ENCODE assay signal across 14 cellular contexts in genomic region chr17:56290486-56291118, GRCh38.
A peak's percentile ranks its signal among the peaks of the same experiment; 100 is the strongest.
DNase-seq lines count a peak whose midpoint lies in the region; ATAC-seq, FAIRE-seq and TF ChIP-seq lines count a peak whose summit lies in the region.
"Had no signal": no experiment of that assay in that cellular context is flagged by ENCODE, and none has a peak within 500 bp of the region (broad histone marks: within the 10 kb centered on the region; RNA-seq: fewer than 3 reads in every experiment).

No MANE protein-coding gene starts in this region.

- peaks cover 4% of the 10 kb centered on the region for H3K27me3 Mint-ChIP-seq in type B pancreatic cell

- POLR2A ChIA-PET in GM12878 (lab: Charles Lee): no interaction called here

- no peaks in the 10 kb centered on the region for H3K9me2 ChIP-seq in Karpas-422 (replicated peaks; ENCODE audit: insufficient read depth, low read length)

- TF ChIP-seq POLR2A in GM12878 (IDR thresholded peaks at IDR 0.05; ENCODE audit: low read depth, low read length) (no peak), sigmoid colon (IDR thresholded peaks at IDR 0.05) (no peak)

- RAD21 ChIA-PET in GM12878 (lab: Charles Lee; ENCODE audit: unreplicated experiment): no interaction called here

- no TSS peak for BruUV-seq in GM12878 (replicated peaks; lab: Mats Ljungman, UMichigan)

- TF ChIP-seq EP300 in GM12878 (IDR thresholded peaks at IDR 0.05; ENCODE audit: borderline replicate concordance in 1 of 2, control insufficient read depth in 1 of 2, low read depth in 2 of 2, low read length in 2 of 2): no peak
- no peak for TF ChIP-seq EP300 in sigmoid colon (IDR thresholded peaks at IDR 0.05)

- no peak for TF ChIP-seq CTCF in GM12878 (IDR thresholded peaks at IDR 0.05 in 2 of 3, conservative IDR thresholded peaks at IDR 0.05 in 1 of 3; ENCODE audit: control insufficient read depth in 2 of 3, extremely low read depth in 1 of 3, insufficient read depth in 1 of 3, low read depth in 3 of 3, low read length in 3 of 3)
- TF ChIP-seq CTCF in sigmoid colon (IDR thresholded peaks at IDR 0.05): no peak
- no peak for TF ChIP-seq CTCF in type B pancreatic cell (conservative IDR thresholded peaks at IDR 0.05)

- FAIRE-seq in GM12878 (lab: Jason Lieb, UNC): no peak

- H3K36me3 ChIP-seq in Karpas-422 (ENCODE audit: insufficient read depth, low read length): no peaks in the 10 kb centered on the region
- no peaks in the 10 kb centered on the region for H3K36me3 ChIP-seq in GM12878 (ENCODE audit: control insufficient read depth in 2 of 2, insufficient read depth in 2 of 2, low read length in 1 of 2)
- H3K36me3 ChIP-seq in sigmoid colon: no peaks in the 10 kb centered on the region
- H3K36me3 ChIP-seq: cardiac muscle cell, gastrocnemius medialis, tibial artery had no signal

- H3K9ac ChIP-seq in Karpas-422 (ENCODE audit: low read length) (0 out of 2 replicates have a peak overlapping the region, but pooled peaks have one; percentile 2), GM12878 (ENCODE audit: control insufficient read depth, insufficient read depth, low read length) (no peak overlapping the region)

- CTCF ChIA-PET in GM12878 (lab: Yijun Ruan, JAX): no interaction called here

- H3K4me1 Mint-ChIP-seq in type B pancreatic cell (ENCODE audit: unreplicated experiment): peaks cover 4% of the 10 kb centered on the region

- H4K20me1 ChIP-seq in Karpas-422 (ENCODE audit: insufficient read depth, low read depth, low read length) (no peaks in the 10 kb centered on the region), GM12878 (ENCODE audit: control insufficient read depth, insufficient read depth) (no peaks in the 10 kb centered on the region)

- SMC1A ChIA-PET in GM12878 (lab: Charles Lee; ENCODE audit: uncharacterized antibody, unreplicated experiment): interaction anchor here (1.2 kb wide), 1 partner anchor 9 kb away, joined by 3 read pairs; no protein-coding TSS in a partner anchor

- TF ChIP-seq RAD21 in GM12878 (IDR thresholded peaks at IDR 0.05; ENCODE audit: insufficient read depth, low read depth, low read length): no peak

- no peak overlapping the region for H3K4me3 Mint-ChIP-seq in type B pancreatic cell

- ATAC-seq in GM12878: peak; percentile 58
- ATAC-seq: gastrocnemius medialis had no signal

- in situ Hi-C loops in GM12878 (cut with MboI): no loop called here

- H3K36me3 Mint-ChIP-seq in type B pancreatic cell: no peaks in the 10 kb centered on the region

- H3K27ac ChIP-seq in Karpas-422 (ENCODE audit: low read length): no peak overlapping the region
- no peak overlapping the region for H3K27ac ChIP-seq in GM12878 (ENCODE audit: control insufficient read depth, insufficient read depth)
- H3K27ac ChIP-seq in sigmoid colon: no peak overlapping the region
- H3K27ac ChIP-seq: cardiac muscle cell, gastrocnemius medialis, tibial artery had no signal

- H2AFZ ChIP-seq in Karpas-422 (ENCODE audit: low read length) (peak overlapping the region; percentile 5; the same call in 1 of the 2 replicates), GM12878 (ENCODE audit: control insufficient read depth, low read depth, low read length) (peak overlapping the region; percentile 53; the same call in 1 of the 2 replicates)

- H3K4me3 ChIP-seq in Karpas-422 (ENCODE audit: low read length) (peak overlapping the region; percentile 24; the same call in 1 of the 2 replicates), GM12878 (no peak overlapping the region), sigmoid colon (peak overlapping the region in 3 of 4 donors; percentile 2 to 11 (median 5))
- H3K4me3 ChIP-seq: cardiac muscle cell, gastrocnemius medialis, tibial artery had no signal

- H3K4me2 ChIP-seq in Karpas-422 (ENCODE audit: low read depth, low read length, poor library complexity, severe bottlenecking): peak overlapping the region; percentile 52
- peak overlapping the region; percentile 17; the same call in 1 of the 2 replicates for H3K4me2 ChIP-seq in GM12878 (ENCODE audit: control insufficient read depth, insufficient read depth)

- intact Hi-C loops in GM12878 (cut with micrococcal nuclease; ENCODE audit: unreplicated experiment): no loop called here
- intact Hi-C loops in sigmoid colon (cut with DNase I): no loop called here

- H3K79me2 ChIP-seq in Karpas-422 (ENCODE audit: low read length) (no peaks in the 10 kb centered on the region), GM12878 (ENCODE audit: control insufficient read depth, insufficient read depth, low read length) (no peaks in the 10 kb centered on the region)

- no peak overlapping the region for H3K27ac Mint-ChIP-seq in type B pancreatic cell

- no peaks in the 10 kb centered on the region for H3K9me3 Mint-ChIP-seq in type B pancreatic cell

- WGBS in GM12878 (ENCODE audit: insufficient coverage, insufficient replicate concordance, low lambda C conversion rate, missing lambda C conversion rate): 0% methylated on average over 1 of the region's 1 CpG
- WGBS in sigmoid colon, 2 donors: 49 to 53% methylated on average over 1 of the region's 1 CpG

- H3K4me1 ChIP-seq in Karpas-422 (ENCODE audit: low read length) (peaks cover 10% of the 10 kb centered on the region), GM12878 (ENCODE audit: control insufficient read depth, insufficient read depth, low read length) (no peaks in the 10 kb centered on the region), sigmoid colon (peaks cover 0 to 18% (median 15%) of the 10 kb centered on the region in 4 donors)

- DNase-seq in NCI-H510A treated with DMSO at 0.1 percent for 48 hours (lab: John Stamatoyannopoulos, UW): peak; percentile 50
- DNase-seq in NCI-H510A (lab: John Stamatoyannopoulos, UW): no peak
- no peak for DNase-seq in Karpas-422
- no peak for DNase-seq in GM12878 (ENCODE audit: low read depth, low spot score)
- no peak for DNase-seq in sigmoid colon
- no peak for DNase-seq in HCEC 1CT
- no peak for DNase-seq in type B pancreatic cell (ENCODE audit: extremely low spot score, unreplicated experiment)
- no peak for DNase-seq in HUDEP-2 (lab: John Stamatoyannopoulos, UW; ENCODE audit: unreplicated experiment in 76 of 76)
- DNase-seq: activated CD4-positive, alpha-beta T cell treated with anti-CD3 and anti-CD28 coated beads for 1 hour; gastrocnemius medialis; midbrain; NCI-H748 treated with DMSO at 0.1 percent for 48 hours; tibial artery had no signal

- H3K9me3 ChIP-seq in Karpas-422 (ENCODE audit: low read length) (no peaks in the 10 kb centered on the region), GM12878 (replicated peaks; ENCODE audit: control insufficient read depth, insufficient read depth, low read length) (no peaks in the 10 kb centered on the region), sigmoid colon (no peaks in the 10 kb centered on the region)
- H3K9me3 ChIP-seq: gastrocnemius medialis, tibial artery had no signal

- H3K27me3 ChIP-seq in Karpas-422 (ENCODE audit: low read length) (no peaks in the 10 kb centered on the region), GM12878 (replicated peaks in 1 of 2; ENCODE audit: control insufficient read depth in 2 of 2, insufficient read depth in 2 of 2, low read length in 1 of 2) (no peaks in the 10 kb centered on the region), sigmoid colon (no peaks in the 10 kb centered on the region)
- H3K27me3 ChIP-seq: cardiac muscle cell, gastrocnemius medialis, tibial artery had no signal

TF ChIP-seq in GM12878, 131 proteins besides CTCF, POLR2A, EP300 and RAD21:
- TF ChIP-seq BMI1 (IDR thresholded peaks at IDR 0.05; ENCODE audit: borderline replicate concordance) (no peak), HDAC6 (IDR thresholded peaks at IDR 0.05; ENCODE audit: unreplicated experiment) (no peak), ZNF687 (IDR thresholded peaks at IDR 0.05) (no peak), JUNB (IDR thresholded peaks at IDR 0.05) (no peak)
